Comparison of ENCODE assay signal across 1 cellular context in the genomic region with DNA sequence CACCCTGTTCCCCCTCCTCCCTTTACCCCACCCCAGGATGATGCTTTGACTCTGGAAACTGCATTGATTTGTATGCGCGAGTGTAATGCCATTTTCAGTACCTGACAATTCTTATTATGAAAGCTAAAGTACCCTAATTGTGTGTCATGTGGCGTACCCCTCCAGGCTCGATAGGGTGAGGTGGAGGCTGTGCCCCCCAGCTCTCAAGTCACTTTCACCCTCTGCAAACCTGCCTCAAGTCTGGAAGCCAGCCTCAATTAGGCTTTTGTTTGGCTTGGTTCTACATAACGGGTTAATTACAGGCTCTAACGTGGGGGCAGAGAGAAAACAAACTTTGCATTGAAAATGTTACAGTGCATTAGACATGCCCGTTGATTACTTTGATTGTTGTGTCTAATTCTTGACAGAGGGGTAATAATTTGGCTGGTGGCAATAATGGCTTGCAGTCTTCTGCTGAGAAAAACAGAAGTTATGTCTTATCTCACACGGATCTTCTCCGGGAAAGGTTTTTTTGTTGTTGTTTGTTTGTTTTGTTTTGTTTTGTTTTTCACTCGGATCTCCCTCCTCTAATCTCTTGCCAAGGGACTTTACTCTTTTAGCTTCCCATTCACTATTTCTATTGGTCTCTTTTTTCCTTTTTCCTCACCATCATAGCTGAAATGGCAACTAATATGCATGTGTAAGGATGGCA.
TF ChIP-seq lines count a peak whose summit lies in the region.

No MANE protein-coding gene starts in this region.

TF ChIP-seq in H1, 55 proteins besides CTCF, POLR2A, EP300 and RAD21 (continued from another document):
- TF ChIP-seq, protein P1, sequence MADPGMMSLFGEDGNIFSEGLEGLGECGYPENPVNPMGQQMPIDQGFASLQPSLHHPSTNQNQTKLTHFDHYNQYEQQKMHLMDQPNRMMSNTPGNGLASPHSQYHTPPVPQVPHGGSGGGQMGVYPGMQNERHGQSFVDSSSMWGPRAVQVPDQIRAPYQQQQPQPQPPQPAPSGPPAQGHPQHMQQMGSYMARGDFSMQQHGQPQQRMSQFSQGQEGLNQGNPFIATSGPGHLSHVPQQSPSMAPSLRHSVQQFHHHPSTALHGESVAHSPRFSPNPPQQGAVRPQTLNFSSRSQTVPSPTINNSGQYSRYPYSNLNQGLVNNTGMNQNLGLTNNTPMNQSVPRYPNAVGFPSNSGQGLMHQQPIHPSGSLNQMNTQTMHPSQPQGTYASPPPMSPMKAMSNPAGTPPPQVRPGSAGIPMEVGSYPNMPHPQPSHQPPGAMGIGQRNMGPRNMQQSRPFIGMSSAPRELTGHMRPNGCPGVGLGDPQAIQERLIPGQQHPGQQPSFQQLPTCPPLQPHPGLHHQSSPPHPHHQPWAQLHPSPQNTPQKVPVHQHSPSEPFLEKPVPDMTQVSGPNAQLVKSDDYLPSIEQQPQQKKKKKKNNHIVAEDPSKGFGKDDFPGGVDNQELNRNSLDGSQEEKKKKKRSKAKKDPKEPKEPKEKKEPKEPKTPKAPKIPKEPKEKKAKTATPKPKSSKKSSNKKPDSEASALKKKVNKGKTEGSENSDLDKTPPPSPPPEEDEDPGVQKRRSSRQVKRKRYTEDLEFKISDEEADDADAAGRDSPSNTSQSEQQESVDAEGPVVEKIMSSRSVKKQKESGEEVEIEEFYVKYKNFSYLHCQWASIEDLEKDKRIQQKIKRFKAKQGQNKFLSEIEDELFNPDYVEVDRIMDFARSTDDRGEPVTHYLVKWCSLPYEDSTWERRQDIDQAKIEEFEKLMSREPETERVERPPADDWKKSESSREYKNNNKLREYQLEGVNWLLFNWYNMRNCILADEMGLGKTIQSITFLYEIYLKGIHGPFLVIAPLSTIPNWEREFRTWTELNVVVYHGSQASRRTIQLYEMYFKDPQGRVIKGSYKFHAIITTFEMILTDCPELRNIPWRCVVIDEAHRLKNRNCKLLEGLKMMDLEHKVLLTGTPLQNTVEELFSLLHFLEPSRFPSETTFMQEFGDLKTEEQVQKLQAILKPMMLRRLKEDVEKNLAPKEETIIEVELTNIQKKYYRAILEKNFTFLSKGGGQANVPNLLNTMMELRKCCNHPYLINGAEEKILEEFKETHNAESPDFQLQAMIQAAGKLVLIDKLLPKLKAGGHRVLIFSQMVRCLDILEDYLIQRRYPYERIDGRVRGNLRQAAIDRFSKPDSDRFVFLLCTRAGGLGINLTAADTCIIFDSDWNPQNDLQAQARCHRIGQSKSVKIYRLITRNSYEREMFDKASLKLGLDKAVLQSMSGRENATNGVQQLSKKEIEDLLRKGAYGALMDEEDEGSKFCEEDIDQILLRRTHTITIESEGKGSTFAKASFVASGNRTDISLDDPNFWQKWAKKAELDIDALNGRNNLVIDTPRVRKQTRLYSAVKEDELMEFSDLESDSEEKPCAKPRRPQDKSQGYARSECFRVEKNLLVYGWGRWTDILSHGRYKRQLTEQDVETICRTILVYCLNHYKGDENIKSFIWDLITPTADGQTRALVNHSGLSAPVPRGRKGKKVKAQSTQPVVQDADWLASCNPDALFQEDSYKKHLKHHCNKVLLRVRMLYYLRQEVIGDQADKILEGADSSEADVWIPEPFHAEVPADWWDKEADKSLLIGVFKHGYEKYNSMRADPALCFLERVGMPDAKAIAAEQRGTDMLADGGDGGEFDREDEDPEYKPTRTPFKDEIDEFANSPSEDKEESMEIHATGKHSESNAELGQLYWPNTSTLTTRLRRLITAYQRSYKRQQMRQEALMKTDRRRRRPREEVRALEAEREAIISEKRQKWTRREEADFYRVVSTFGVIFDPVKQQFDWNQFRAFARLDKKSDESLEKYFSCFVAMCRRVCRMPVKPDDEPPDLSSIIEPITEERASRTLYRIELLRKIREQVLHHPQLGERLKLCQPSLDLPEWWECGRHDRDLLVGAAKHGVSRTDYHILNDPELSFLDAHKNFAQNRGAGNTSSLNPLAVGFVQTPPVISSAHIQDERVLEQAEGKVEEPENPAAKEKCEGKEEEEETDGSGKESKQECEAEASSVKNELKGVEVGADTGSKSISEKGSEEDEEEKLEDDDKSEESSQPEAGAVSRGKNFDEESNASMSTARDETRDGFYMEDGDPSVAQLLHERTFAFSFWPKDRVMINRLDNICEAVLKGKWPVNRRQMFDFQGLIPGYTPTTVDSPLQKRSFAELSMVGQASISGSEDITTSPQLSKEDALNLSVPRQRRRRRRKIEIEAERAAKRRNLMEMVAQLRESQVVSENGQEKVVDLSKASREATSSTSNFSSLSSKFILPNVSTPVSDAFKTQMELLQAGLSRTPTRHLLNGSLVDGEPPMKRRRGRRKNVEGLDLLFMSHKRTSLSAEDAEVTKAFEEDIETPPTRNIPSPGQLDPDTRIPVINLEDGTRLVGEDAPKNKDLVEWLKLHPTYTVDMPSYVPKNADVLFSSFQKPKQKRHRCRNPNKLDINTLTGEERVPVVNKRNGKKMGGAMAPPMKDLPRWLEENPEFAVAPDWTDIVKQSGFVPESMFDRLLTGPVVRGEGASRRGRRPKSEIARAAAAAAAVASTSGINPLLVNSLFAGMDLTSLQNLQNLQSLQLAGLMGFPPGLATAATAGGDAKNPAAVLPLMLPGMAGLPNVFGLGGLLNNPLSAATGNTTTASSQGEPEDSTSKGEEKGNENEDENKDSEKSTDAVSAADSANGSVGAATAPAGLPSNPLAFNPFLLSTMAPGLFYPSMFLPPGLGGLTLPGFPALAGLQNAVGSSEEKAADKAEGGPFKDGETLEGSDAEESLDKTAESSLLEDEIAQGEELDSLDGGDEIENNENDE (IDR thresholded peaks at IDR 0.05; ENCODE audit: insufficient replicate concordance, low read length) = no peak
- TF ChIP-seq TCF12 (IDR thresholded peaks at IDR 0.05; ENCODE audit: low read depth, low read length) = no peak
TF ChIP-seq in H1: peak in this region for 2.
